Comparison of ENCODE assay signal across 8 cellular contexts in genomic region chr14:102508774-102509743, GRCh38. TPM values are rescaled to one million over a fixed set of nuclear protein-coding genes. Genes with fewer than 3 reads are reported as not detected.
DNase-seq lines count a peak whose midpoint lies in the region; ATAC-seq, FAIRE-seq and TF ChIP-seq lines count a peak whose summit lies in the region.

No MANE protein-coding gene starts in this region.

- intact Hi-C loops in transverse colon (cut with DNase I; ENCODE audit: low total_unique reads), result no loop called here

- TF ChIP-seq POLR2A in H1 (IDR thresholded peaks at IDR 0.05; ENCODE audit: control extremely low read depth in 1 of 2, low read depth in 2 of 2, low read length in 2 of 2), result no peak; a peak in 1 of 3 replicates
- peak; percentile 2 for TF ChIP-seq POLR2A in transverse colon (IDR thresholded peaks at IDR 0.05)

- 12% methylated on average over 44 of the region's 109 CpGs; no CpG with 5 or more reads in 1 of the 2 experiments for WGBS in H1 (ENCODE audit: extremely low coverage in 1 of 2, insufficient coverage in 1 of 2, insufficient read length in 1 of 2, insufficient replicate concordance in 2 of 2, low coverage in 1 of 2, low lambda C conversion rate in 2 of 2, missing lambda C conversion rate in 1 of 2), 2 experiments
- WGBS in mesendoderm (ENCODE audit: extremely low coverage, insufficient coverage, low lambda C conversion rate), result no CpG with 5 or more reads among the region's 109 CpGs
- WGBS in transverse colon (ENCODE audit: low coverage in 1 of 2), 2 donors, result 10% methylated on average over 47 of the region's 109 CpGs; no CpG with 5 or more reads in 1 of the 2 donors

- H2BK120ac ChIP-seq in H1 (replicated peaks; ENCODE audit: low read depth, low read length) (no peak overlapping the region), mesendoderm (ENCODE audit: low read depth, low read length) (no peak overlapping the region)

- peaks cover 5% of the 10 kb centered on the region; the same call in 1 of the 2 replicates for H3K79me1 ChIP-seq in H1 (ENCODE audit: low read depth, low read length)
- peaks cover 2% of the 10 kb centered on the region for H3K79me1 ChIP-seq in mesendoderm (ENCODE audit: low read length)

- no peak for TF ChIP-seq RAD21 in H1 (IDR thresholded peaks at IDR 0.05 in 1 of 2, conservative IDR thresholded peaks at IDR 0.05 in 1 of 2; ENCODE audit: low read depth in 2 of 2, low read length in 2 of 2)

- no peak for TF ChIP-seq EP300 in H1 (IDR thresholded peaks at IDR 0.05; ENCODE audit: borderline replicate concordance in 1 of 2, low read depth in 2 of 2, low read length in 2 of 2)
- TF ChIP-seq EP300 in transverse colon (IDR thresholded peaks at IDR 0.05; ENCODE audit: low read depth), result no peak

- peak overlapping the region; percentile 93 to 98 for H3K4me2 ChIP-seq in H1 (ENCODE audit: insufficient read depth in 1 of 2, low read depth in 2 of 2, low read length in 2 of 2)
- H3K4me2 ChIP-seq in mesendoderm (ENCODE audit: low read length), result peak overlapping the region; percentile 86

- H3K79me2 ChIP-seq in H1 (ENCODE audit: control insufficient read depth in 1 of 2, insufficient read depth in 2 of 2, low read length in 2 of 2) (no peaks in the 10 kb centered on the region), mesendoderm (ENCODE audit: control insufficient read depth, insufficient read depth, low read length) (no peaks in the 10 kb centered on the region)

- no peak overlapping the region for H3K23ac ChIP-seq in H1 (ENCODE audit: insufficient read length)
- peak overlapping the region; percentile 80 for H3K23ac ChIP-seq in mesendoderm (ENCODE audit: low read length)

- peaks cover 0 to 16% (median 11%) of the 10 kb centered on the region in 4 experiments; a peak in 6 of 7 replicates for H3K4me1 ChIP-seq in H1 (replicated peaks in 1 of 4; ENCODE audit: control insufficient read depth in 3 of 4, insufficient read depth in 4 of 4, low read length in 3 of 4)
- peaks cover 2% of the 10 kb centered on the region for H3K4me1 ChIP-seq in mesendoderm (ENCODE audit: control insufficient read depth, low read depth, low read length)
- H3K4me1 ChIP-seq in transverse colon, result peaks cover 14 to 43% (median 28%) of the 10 kb centered on the region in 4 donors

- H4K20me1 ChIP-seq in H1 (replicated peaks in 1 of 2; ENCODE audit: control insufficient read depth in 1 of 2, insufficient read depth in 2 of 2, low read length in 2 of 2), result peaks cover 0 to 1% of the 10 kb centered on the region in 2 experiments

- CTCF ChIA-PET in H1 (lab: Charles Lee; ENCODE audit: partially characterized antibody), result interaction anchor here (0.7 to 3.4 kb wide), 8 partner anchors 9 to 422 kb away, joined by 3 to 21 read pairs (median 5); no protein-coding TSS in a partner anchor

- no peak overlapping the region for H2AK5ac ChIP-seq in H1 (ENCODE audit: low read depth, low read length)
- H2AK5ac ChIP-seq in mesendoderm (ENCODE audit: low read length), result no peak overlapping the region

- H3K9me3 ChIP-seq in H1 (ENCODE audit: insufficient read depth in 2 of 2, low read depth in 1 of 2, low read length in 1 of 2), result no peaks in the 10 kb centered on the region
- H3K9me3 ChIP-seq in transverse colon, result no peaks in the 10 kb centered on the region

- H4K8ac ChIP-seq in H1 (ENCODE audit: extremely low read depth, insufficient read depth, low read length), result peak overlapping the region; percentile 91; the same call in 1 of the 2 replicates
- no peak overlapping the region for H4K8ac ChIP-seq in mesendoderm (ENCODE audit: low read depth, low read length)

- peak overlapping the region; percentile 56 to 77 (median 68); a peak in 6 of 7 replicates for H3K9ac ChIP-seq in H1 (replicated peaks in 1 of 4; ENCODE audit: extremely low read depth in 1 of 4, low read depth in 3 of 4, low read length in 3 of 4)
- H3K9ac ChIP-seq in mesendoderm (ENCODE audit: low read length), result peak overlapping the region; percentile 89

- no peak overlapping the region for H3K14ac ChIP-seq in H1 (ENCODE audit: insufficient read length)

- no peak overlapping the region for H4K91ac ChIP-seq in H1 (replicated peaks; ENCODE audit: insufficient read length, low read length)

- ATAC-seq in HG03469 (IDR thresholded peaks at IDR 0.05; ENCODE audit: unreplicated experiment) (peak; percentile 5), HG03457 (IDR thresholded peaks at IDR 0.05; ENCODE audit: unreplicated experiment) (no peak)
- peak; percentile 6 to 8 for ATAC-seq in activated CD4-positive, CD25-positive, alpha-beta regulatory T cell treated with anti-CD3 and anti-CD28 coated beads, Interleukin-2, amount 50 U/mL, for 24 hours

- POLR2A ChIA-PET in H1 (lab: Charles Lee; ENCODE audit: partially characterized antibody), result interaction anchor here (0.6 to 1.6 kb wide), 6 partner anchors 10 to 164 kb away, joined by 3 to 8 read pairs (median 4); no protein-coding TSS in a partner anchor

- peak overlapping the region; percentile 27; the same call in 1 of the 2 replicates for H2BK12ac ChIP-seq in H1 (ENCODE audit: low read depth, low read length)

- peak overlapping the region; percentile 62 for H3K4ac ChIP-seq in H1 (replicated peaks; ENCODE audit: insufficient read length, low read depth, low read length)
- no peak overlapping the region for H3K4ac ChIP-seq in mesendoderm (ENCODE audit: low read depth, low read length)

- H2BK15ac ChIP-seq in H1 (ENCODE audit: low read length) (no peak overlapping the region), mesendoderm (replicated peaks; ENCODE audit: low read depth) (no peak overlapping the region)

- no peak for FAIRE-seq in H1 (lab: Jason Lieb, UNC)

- no peaks in the 10 kb centered on the region for H3K27me3 ChIP-seq in H1 (replicated peaks in 1 of 4; ENCODE audit: control insufficient read depth in 3 of 4, extremely low read depth in 1 of 4, insufficient read depth in 3 of 4, low read length in 3 of 4)
- H3K27me3 ChIP-seq in mesendoderm (ENCODE audit: insufficient read depth, low read length, poor library complexity), result no peaks in the 10 kb centered on the region
- H3K27me3 ChIP-seq in transverse colon, result no peaks in the 10 kb centered on the region

- no peak overlapping the region for H2BK20ac ChIP-seq in H1 (ENCODE audit: low read length)

- H3K36me3 ChIP-seq in H1 (ENCODE audit: control insufficient read depth in 2 of 4, insufficient read depth in 4 of 4, low read length in 3 of 4) (peaks cover 0 to 13% (median 6%) of the 10 kb centered on the region in 4 experiments; a peak in 6 of 8 replicates), mesendoderm (ENCODE audit: control insufficient read depth, insufficient read depth, low read length) (no peaks in the 10 kb centered on the region), transverse colon (peaks cover 0 to 3% (median 0%) of the 10 kb centered on the region in 4 donors)

- H3K23me2 ChIP-seq in H1 (ENCODE audit: low read depth, low read length), result peaks cover 12% of the 10 kb centered on the region; the same call in 1 of the 2 replicates

- in situ Hi-C loops in transverse colon (cut with MboI; ENCODE audit: low pct_ligation_motif_present in 1 of 4, low pct_unique_long_range_greater_than_20kb in 1 of 4, low sequenced_read_pairs in 3 of 4), result loop anchor here in 1 of 4 donors (25.0 kb wide), 1 partner anchor 147 kb away; the partner anchor contains the start of genes CINP and TECPR2

- TF ChIP-seq CTCF in H1 (IDR thresholded peaks at IDR 0.05; ENCODE audit: control extremely low read depth in 1 of 3, insufficient read depth in 1 of 3, low read depth in 1 of 3, low read length in 3 of 3) (no peak), transverse colon (IDR thresholded peaks at IDR 0.05) (no peak)

- no peak overlapping the region; the same call in 1 of the 2 replicates for H3K18ac ChIP-seq in H1 (ENCODE audit: extremely low read depth, low read length)
- peak overlapping the region; percentile 28 for H3K18ac ChIP-seq in mesendoderm (ENCODE audit: low read length)

- H2AFZ ChIP-seq in H1 (ENCODE audit: low read length), result no peak overlapping the region

- H2BK5ac ChIP-seq in H1 (ENCODE audit: low read depth, low read length) (no peak overlapping the region), mesendoderm (ENCODE audit: low read length) (no peak overlapping the region)

- DNase-seq in NCI-H2171 (lab: John Stamatoyannopoulos, UW) (peak; percentile 16), NCI-H2171 treated with DMSO at 0.1 percent for 48 hours (lab: John Stamatoyannopoulos, UW) (no peak), H1 (ENCODE audit: low read depth in 1 of 2, low spot score in 2 of 2) (no peak), mesendoderm (peak; percentile 33), transverse colon (peak; percentile 80)

- H3K4me3 ChIP-seq in H1 (ENCODE audit: extremely low read depth in 1 of 4, insufficient read depth in 2 of 4, low read depth in 3 of 4, low read length in 4 of 4), result peak overlapping the region; percentile 67 to 92 (median 68)
- H3K4me3 ChIP-seq in mesendoderm (ENCODE audit: low read length), result peak overlapping the region; percentile 57
- H3K4me3 ChIP-seq in transverse colon, result peak overlapping the region; percentile 2 to 69 (median 53)

- H4K5ac ChIP-seq in H1 (ENCODE audit: insufficient read length, low read depth, low read length), result no peak overlapping the region
- H4K5ac ChIP-seq in mesendoderm (ENCODE audit: low read length), result no peak overlapping the region

- H3K56ac ChIP-seq in H1 (replicated peaks; ENCODE audit: insufficient read length, low read depth, low read length) (no peak overlapping the region), mesendoderm (ENCODE audit: low read length) (peak overlapping the region; percentile 90)

- H3K27ac ChIP-seq in H1 (ENCODE audit: low read depth, low read length), result no peak overlapping the region
- H3K27ac ChIP-seq in mesendoderm (ENCODE audit: low read depth, low read length), result no peak overlapping the region
- H3K27ac ChIP-seq in transverse colon, result peak overlapping the region; percentile 83 to 95 (median 92)

TF ChIP-seq in H1, 55 proteins besides CTCF, POLR2A, EP300 and RAD21:
- TF ChIP-seq YY1 (IDR thresholded peaks at IDR 0.05; ENCODE audit: low read depth, low read length) (no peak), CREB1 (IDR thresholded peaks at IDR 0.05) (peak; percentile 27; the same call in 1 of the 2 replicates), KDM4A (IDR thresholded peaks at IDR 0.05; ENCODE audit: low read depth, low read length, severe bottlenecking) (peak; percentile 54)

RNA-seq across cellular contexts. Expression of gene ANKRD9, which starts 0.5 kb away (rescaled TPM):
- 35.0 and 37.0 TPM in 2 replicates for total RNA-seq in H1 (2021; fragmentation: NEBNext Ultra II Directional; extraction: Animal tissue kit (Norgen Biotek cat#: 25700))
- polyA plus RNA-seq in H1 (2011; rRNA removed), result 41.8 and 47.5 TPM in 2 replicates
- polyA plus RNA-seq in H1 (2011; cell fraction: cytosol; rRNA removed), result 59.7 TPM
- 105 TPM for polyA plus RNA-seq in H1 (2011; cell fraction: nucleus; rRNA removed)
- 16.8 to 27.7 TPM (median 25.7 TPM) in 4 replicates for polyA plus RNA-seq in H1 (2012, experiment 1 of 2)
- polyA plus RNA-seq in H1 (2012, experiment 2 of 2), result 11.8 TPM
- polyA plus RNA-seq in H1 (2013, experiment 1 of 2), result 20.3 TPM
- polyA plus RNA-seq in H1 (2013, experiment 2 of 2), result 18.9 TPM
- polyA minus RNA-seq in H1 (2011; rRNA and poly(A)+ RNA removed), result 7.0 and 8.6 TPM in 2 replicates
- 22.1 TPM for polyA minus RNA-seq in H1 (2011; cell fraction: cytosol; rRNA and poly(A)+ RNA removed)
- 26.5 TPM for polyA minus RNA-seq in H1 (2011; cell fraction: nucleus; rRNA and poly(A)+ RNA removed)
- polyA plus RNA-seq in mesendoderm (2013, experiment 1 of 2), result 7.0 TPM
- 6.6 TPM for polyA plus RNA-seq in mesendoderm (2013, experiment 2 of 2)
- total RNA-seq in transverse colon, result 100 to 1,000 TPM; 171 to 504 (median 319) TPM

Comparison
In these comparisons a context has a peak if more than half of its experiments do, and no peak if none do; other contexts are left out.
1. DNase-seq: peak in NCI-H2171 (single experiment), mesendoderm (single experiment) and transverse colon (single experiment); none in NCI-H2171 treated with DMSO at 0.1 percent for 48 hours (single experiment) and H1 (0 of 2).
2. H3K27ac ChIP-seq: peak in transverse colon (4 of 4); none in H1 (single experiment) and mesendoderm (single experiment).
3. Peak in every context shown above with its lines, with median percentiles within 50 percentile points of each other: H3K4me3 ChIP-seq.